ENCODE assay signal across 2 cellular contexts in genomic region chr3:148344522-148344921, GRCh38.
TF ChIP-seq lines count a peak whose summit lies in the region.

No MANE protein-coding gene starts in this region.

TF ChIP-seq in SK-N-SH, 30 proteins besides CTCF, POLR2A, EP300 and RAD21 (continued from another document):
- no peak for TF ChIP-seq USF1 (IDR thresholded peaks at IDR 0.05; ENCODE audit: borderline replicate concordance, low read depth)
- TF ChIP-seq RXRA (IDR thresholded peaks at IDR 0.05; ENCODE audit: borderline replicate concordance, low read depth): no peak
- no peak for TF ChIP-seq FOXJ3 (CRISPR knock-in tag; IDR thresholded peaks at IDR 0.05)
- no peak for TF ChIP-seq ELF1 (IDR thresholded peaks at IDR 0.05)
- TF ChIP-seq EZH2phosphoT487 (IDR thresholded peaks at IDR 0.05; ENCODE audit: borderline replicate concordance, low read depth): no peak
- TF ChIP-seq MAX (IDR thresholded peaks at IDR 0.05; ENCODE audit: low read depth): no peak
- no peak for TF ChIP-seq TEAD4 (IDR thresholded peaks at IDR 0.05; ENCODE audit: borderline replicate concordance, insufficient read depth)
- TF ChIP-seq JUND (IDR thresholded peaks at IDR 0.05): no peak
- no peak for TF ChIP-seq NFIC (IDR thresholded peaks at IDR 0.05; ENCODE audit: borderline replicate concordance)
- no peak for TF ChIP-seq MXI1 (IDR thresholded peaks at IDR 0.05; ENCODE audit: low read depth, low read length)
- no peak for TF ChIP-seq CHD2 (IDR thresholded peaks at IDR 0.05; ENCODE audit: low read length, partially characterized antibody)
- TF ChIP-seq RCOR1 (IDR thresholded peaks at IDR 0.05; ENCODE audit: low read length): no peak
- TF ChIP-seq REST (IDR thresholded peaks at IDR 0.05; ENCODE audit: low read depth, low read length): no peak
- no peak for TF ChIP-seq POLR2AphosphoS5 (IDR thresholded peaks at IDR 0.05; ENCODE audit: low read depth, low read length)
- no peak for TF ChIP-seq TAF1 (IDR thresholded peaks at IDR 0.05; ENCODE audit: borderline replicate concordance, low read depth, low read length)
TF ChIP-seq in SK-N-SH: peak in this region for 0.

TF ChIP-seq in SK-N-SH treated with all-trans-retinoic acid at 6 μM for 48 hours, 23 proteins besides CTCF, POLR2A, EP300 and RAD21 (continued from another document):
- TF ChIP-seq TCF4 (CRISPR knock-in tag; IDR thresholded peaks at IDR 0.05; ENCODE audit: borderline replicate concordance) (no peak), ZC3H10 (CRISPR knock-in tag; IDR thresholded peaks at IDR 0.05) (no peak), TOX (CRISPR knock-in tag; IDR thresholded peaks at IDR 0.05; ENCODE audit: borderline replicate concordance) (no peak)
